Comparison of ENCODE assay signal across 12 cellular contexts in the genomic region with DNA sequence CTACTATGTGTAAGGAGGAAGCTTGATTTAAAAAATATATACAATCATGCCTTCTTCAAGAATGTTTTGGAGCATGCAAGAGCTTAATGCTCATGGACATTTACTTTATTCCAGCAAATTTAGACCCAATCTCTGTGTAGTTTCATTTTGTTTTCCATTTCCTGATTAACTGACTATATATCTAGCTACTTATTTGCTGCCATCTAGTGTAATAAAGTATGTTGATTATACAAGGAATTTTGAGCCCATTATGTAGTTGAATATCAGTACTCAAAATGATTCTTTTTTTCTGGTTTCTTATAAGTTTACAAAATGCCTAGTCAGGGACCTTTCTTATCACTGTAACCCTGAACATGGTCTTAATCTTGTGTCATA.
A peak's percentile ranks its signal among the peaks of the same experiment; 100 is the strongest.
DNase-seq lines count a peak whose midpoint lies in the region; ATAC-seq, FAIRE-seq and TF ChIP-seq lines count a peak whose summit lies in the region.
"Had no signal": no experiment of that assay in that cellular context is flagged by ENCODE, and none has a peak within 500 bp of the region (broad histone marks: within the 10 kb centered on the region; RNA-seq: fewer than 3 reads in every experiment).

No MANE protein-coding gene starts in this region.

- POLR2A ChIA-PET in A549 (lab: Yijun Ruan, JAX): no interaction called here

- CTCF ChIA-PET in A549 (lab: Yijun Ruan, JAX): interaction anchor here (0.6 to 1.7 kb wide), 5 partner anchors 9 to 800 kb away, joined by 3 to 6 read pairs (median 4); a partner anchor contains a TSS

- H3K27me3 Mint-ChIP-seq in chondrocyte (ENCODE audit: low read depth): peaks cover 3% of the 10 kb centered on the region
- H3K27me3 Mint-ChIP-seq in memory B cell: peaks cover 5% of the 10 kb centered on the region
- H3K27me3 Mint-ChIP-seq in activated T-helper 1 cell treated with anti-CD3 and anti-CD28 coated beads, Interleukin-12 subunit alpha, Interleukin-12 subunit beta, Interleukin-2, Interleukin-4 antibody, amounts not matched to agents 30 ng/mL and 10 ng/mL and 1 ng/mL, durations not matched to agents 14 hours and 24 hours and 36 hours (ENCODE audit: insufficient read depth): peaks cover 5% of the 10 kb centered on the region

- no peak for TF ChIP-seq POLR2A in A549 (IDR thresholded peaks at IDR 0.05; ENCODE audit: low read length)

- intact Hi-C loops in activated T-helper 1 cell treated with anti-CD3 and anti-CD28 coated beads, Interleukin-12 subunit alpha, Interleukin-12 subunit beta, Interleukin-2, Interleukin-4 antibody, amounts not matched to agents 30 ng/mL and 10 ng/mL and 1 ng/mL, durations not matched to agents 14 hours and 24 hours and 36 hours (cut with micrococcal nuclease): no loop called here

- H3K36me3 Mint-ChIP-seq in chondrocyte (ENCODE audit: low read depth) (no peaks in the 10 kb centered on the region), memory B cell (no peaks in the 10 kb centered on the region)
- H3K36me3 Mint-ChIP-seq in activated T-helper 1 cell treated with anti-CD3 and anti-CD28 coated beads, Interleukin-12 subunit alpha, Interleukin-12 subunit beta, Interleukin-2, Interleukin-4 antibody, amounts not matched to agents 30 ng/mL and 10 ng/mL and 1 ng/mL, durations not matched to agents 14 hours and 24 hours and 36 hours (ENCODE audit: low read depth): no peaks in the 10 kb centered on the region

- no peak overlapping the region for H3K27ac Mint-ChIP-seq in chondrocyte (ENCODE audit: unreplicated experiment)
- no peak overlapping the region for H3K27ac Mint-ChIP-seq in memory B cell
- no peak overlapping the region for H3K27ac Mint-ChIP-seq in activated T-helper 1 cell treated with anti-CD3 and anti-CD28 coated beads, Interleukin-12 subunit alpha, Interleukin-12 subunit beta, Interleukin-2, Interleukin-4 antibody, amounts not matched to agents 30 ng/mL and 10 ng/mL and 1 ng/mL, durations not matched to agents 14 hours and 24 hours and 36 hours
- H3K27ac Mint-ChIP-seq: naive thymus-derived CD8-positive, alpha-beta T cell had no signal

- TF ChIP-seq EP300 in A549 (IDR thresholded peaks at IDR 0.05): no peak

- no peak for DNase-seq in A549 (ENCODE audit: low read depth in 1 of 2, low spot score in 1 of 2)
- DNase-seq in LHCN-M2 (ENCODE audit: low read depth): peak; percentile 13
- DNase-seq in chondrocyte (ENCODE audit: low spot score): no peak
- DNase-seq in memory B cell (ENCODE audit: low spot score in 2 of 2): no peak
- DNase-seq in GM03348 (ENCODE audit: low spot score): no peak
- DNase-seq in GM19239 (ENCODE audit: insufficient read length, low spot score): no peak
- no peak for DNase-seq in stimulated activated CD8-positive, alpha-beta memory T cell treated with anti-CD3 and anti-CD28 coated beads, Interleukin-4, amount 100 ng/mL, for 48 hours
- no peak for DNase-seq in activated T-helper 1 cell treated with anti-CD3 and anti-CD28 coated beads, Interleukin-12 subunit alpha, Interleukin-12 subunit beta, Interleukin-2, Interleukin-4 antibody, amounts not matched to agents 30 ng/mL and 10 ng/mL and 1 ng/mL, durations not matched to agents 14 hours and 24 hours and 36 hours (ENCODE audit: low spot score)
- DNase-seq: activated CD4-positive, alpha-beta T cell treated with anti-CD3 and anti-CD28 coated beads for 1 hour; amniotic stem cell; gastrocnemius medialis; naive thymus-derived CD8-positive, alpha-beta T cell had no signal

- no peaks in the 10 kb centered on the region for H3K9me3 ChIP-seq in A549
- H3K9me3 ChIP-seq: gastrocnemius medialis had no signal

- H3K4me3 Mint-ChIP-seq in chondrocyte (ENCODE audit: unreplicated experiment) (no peak overlapping the region), memory B cell (peak overlapping the region; percentile 25)
- no peak overlapping the region for H3K4me3 Mint-ChIP-seq in activated T-helper 1 cell treated with anti-CD3 and anti-CD28 coated beads, Interleukin-12 subunit alpha, Interleukin-12 subunit beta, Interleukin-2, Interleukin-4 antibody, amounts not matched to agents 30 ng/mL and 10 ng/mL and 1 ng/mL, durations not matched to agents 14 hours and 24 hours and 36 hours
- H3K4me3 Mint-ChIP-seq: naive thymus-derived CD8-positive, alpha-beta T cell had no signal

- H3K4me1 Mint-ChIP-seq in chondrocyte (ENCODE audit: low read depth): peaks cover 11% of the 10 kb centered on the region
- peaks cover 5% of the 10 kb centered on the region for H3K4me1 Mint-ChIP-seq in memory B cell
- H3K4me1 Mint-ChIP-seq in activated T-helper 1 cell treated with anti-CD3 and anti-CD28 coated beads, Interleukin-12 subunit alpha, Interleukin-12 subunit beta, Interleukin-2, Interleukin-4 antibody, amounts not matched to agents 30 ng/mL and 10 ng/mL and 1 ng/mL, durations not matched to agents 14 hours and 24 hours and 36 hours (ENCODE audit: low read depth): no peaks in the 10 kb centered on the region
- H3K4me1 Mint-ChIP-seq: naive thymus-derived CD8-positive, alpha-beta T cell had no signal

- peak; percentile 19; the same call in 1 of the 3 replicates for TF ChIP-seq CTCF in A549 (IDR thresholded peaks at IDR 0.05)
- peak; percentile 77 for TF ChIP-seq CTCF in chondrocyte (IDR thresholded peaks at IDR 0.05)

- FAIRE-seq in A549 (lab: Jason Lieb, UNC) (no peak), GM19239 (lab: Jason Lieb, UNC) (no peak)

- H3K4me2 ChIP-seq in A549: peak overlapping the region; percentile 49

- H3K4me1 ChIP-seq in A549: no peaks in the 10 kb centered on the region

- TF ChIP-seq RAD21 in A549 (conservative IDR thresholded peaks at IDR 0.05 in 1 of 2, IDR thresholded peaks at IDR 0.05 in 1 of 2): peak in 1 of 2 experiments; percentile 32; a peak in 1 of 5 replicates

- H3K4me3 ChIP-seq in A549: peak overlapping the region; percentile 9; the same call in 1 of the 3 replicates

- ATAC-seq in A549 (peak in 1 of 2 experiments; percentile 35; a peak in 2 of 6 replicates), memory B cell (ENCODE audit: low read depth) (peak; percentile 53)
- ATAC-seq: gastrocnemius medialis; naive thymus-derived CD8-positive, alpha-beta T cell had no signal

- H3K27ac ChIP-seq in A549: no peak overlapping the region

- H3K9me3 Mint-ChIP-seq in chondrocyte (ENCODE audit: low read depth): peaks cover 6% of the 10 kb centered on the region
- no peaks in the 10 kb centered on the region for H3K9me3 Mint-ChIP-seq in memory B cell
- no peaks in the 10 kb centered on the region for H3K9me3 Mint-ChIP-seq in activated T-helper 1 cell treated with anti-CD3 and anti-CD28 coated beads, Interleukin-12 subunit alpha, Interleukin-12 subunit beta, Interleukin-2, Interleukin-4 antibody, amounts not matched to agents 30 ng/mL and 10 ng/mL and 1 ng/mL, durations not matched to agents 14 hours and 24 hours and 36 hours

TF ChIP-seq in A549, 52 proteins besides CTCF, POLR2A, EP300 and RAD21 (continues in another document):
- TF ChIP-seq SREBF2 (IDR thresholded peaks at IDR 0.05) (no peak), CEBPB (IDR thresholded peaks at IDR 0.05) (no peak), POLR2AphosphoS2 (conservative IDR thresholded peaks at IDR 0.05; ENCODE audit: low read length) (no peak), PHF8 (IDR thresholded peaks at IDR 0.05; ENCODE audit: borderline replicate concordance, low read depth) (no peak), TP53 (CRISPR knock-in tag; IDR thresholded peaks at IDR 0.05) (no peak), RFX5 (IDR thresholded peaks at IDR 0.05) (no peak), ZSCAN20 (CRISPR knock-in tag; IDR thresholded peaks at IDR 0.05) (no peak), HOXA7 (CRISPR knock-in tag; IDR thresholded peaks at IDR 0.05) (no peak)
- TF ChIP-seq, protein P1, sequence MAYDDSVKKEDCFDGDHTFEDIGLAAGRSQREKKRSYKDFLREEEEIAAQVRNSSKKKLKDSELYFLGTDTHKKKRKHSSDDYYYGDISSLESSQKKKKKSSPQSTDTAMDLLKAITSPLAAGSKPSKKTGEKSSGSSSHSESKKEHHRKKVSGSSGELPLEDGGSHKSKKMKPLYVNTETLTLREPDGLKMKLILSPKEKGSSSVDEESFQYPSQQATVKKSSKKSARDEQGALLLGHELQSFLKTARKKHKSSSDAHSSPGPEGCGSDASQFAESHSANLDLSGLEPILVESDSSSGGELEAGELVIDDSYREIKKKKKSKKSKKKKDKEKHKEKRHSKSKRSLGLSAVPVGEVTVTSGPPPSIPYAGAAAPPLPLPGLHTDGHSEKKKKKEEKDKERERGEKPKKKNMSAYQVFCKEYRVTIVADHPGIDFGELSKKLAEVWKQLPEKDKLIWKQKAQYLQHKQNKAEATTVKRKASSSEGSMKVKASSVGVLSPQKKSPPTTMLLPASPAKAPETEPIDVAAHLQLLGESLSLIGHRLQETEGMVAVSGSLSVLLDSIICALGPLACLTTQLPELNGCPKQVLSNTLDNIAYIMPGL (CRISPR knock-in tag; IDR thresholded peaks at IDR 0.05; ENCODE audit: borderline replicate concordance): no peak
- TF ChIP-seq, protein P2, sequence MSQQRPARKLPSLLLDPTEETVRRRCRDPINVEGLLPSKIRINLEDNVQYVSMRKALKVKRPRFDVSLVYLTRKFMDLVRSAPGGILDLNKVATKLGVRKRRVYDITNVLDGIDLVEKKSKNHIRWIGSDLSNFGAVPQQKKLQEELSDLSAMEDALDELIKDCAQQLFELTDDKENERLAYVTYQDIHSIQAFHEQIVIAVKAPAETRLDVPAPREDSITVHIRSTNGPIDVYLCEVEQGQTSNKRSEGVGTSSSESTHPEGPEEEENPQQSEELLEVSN (IDR thresholded peaks at IDR 0.05; ENCODE audit: borderline replicate concordance, low read depth): no peak
- TF ChIP-seq, protein P3, sequence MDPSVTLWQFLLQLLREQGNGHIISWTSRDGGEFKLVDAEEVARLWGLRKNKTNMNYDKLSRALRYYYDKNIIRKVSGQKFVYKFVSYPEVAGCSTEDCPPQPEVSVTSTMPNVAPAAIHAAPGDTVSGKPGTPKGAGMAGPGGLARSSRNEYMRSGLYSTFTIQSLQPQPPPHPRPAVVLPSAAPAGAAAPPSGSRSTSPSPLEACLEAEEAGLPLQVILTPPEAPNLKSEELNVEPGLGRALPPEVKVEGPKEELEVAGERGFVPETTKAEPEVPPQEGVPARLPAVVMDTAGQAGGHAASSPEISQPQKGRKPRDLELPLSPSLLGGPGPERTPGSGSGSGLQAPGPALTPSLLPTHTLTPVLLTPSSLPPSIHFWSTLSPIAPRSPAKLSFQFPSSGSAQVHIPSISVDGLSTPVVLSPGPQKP (IDR thresholded peaks at IDR 0.05; ENCODE audit: low read depth, low read length): no peak
- TF ChIP-seq, protein P4, sequence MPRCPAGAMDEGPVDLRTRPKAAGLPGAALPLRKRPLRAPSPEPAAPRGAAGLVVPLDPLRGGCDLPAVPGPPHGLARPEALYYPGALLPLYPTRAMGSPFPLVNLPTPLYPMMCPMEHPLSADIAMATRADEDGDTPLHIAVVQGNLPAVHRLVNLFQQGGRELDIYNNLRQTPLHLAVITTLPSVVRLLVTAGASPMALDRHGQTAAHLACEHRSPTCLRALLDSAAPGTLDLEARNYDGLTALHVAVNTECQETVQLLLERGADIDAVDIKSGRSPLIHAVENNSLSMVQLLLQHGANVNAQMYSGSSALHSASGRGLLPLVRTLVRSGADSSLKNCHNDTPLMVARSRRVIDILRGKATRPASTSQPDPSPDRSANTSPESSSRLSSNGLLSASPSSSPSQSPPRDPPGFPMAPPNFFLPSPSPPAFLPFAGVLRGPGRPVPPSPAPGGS (IDR thresholded peaks at IDR 0.05): no peak
